Comparison of ENCODE assay signal across 22 cellular contexts in genomic region chr16:35745191-35745590, GRCh38.
"Had no signal": no experiment of that assay in that cellular context is flagged by ENCODE, and none has a peak within 500 bp of the region (broad histone marks: within the 10 kb centered on the region; RNA-seq: fewer than 3 reads in every experiment).

No MANE protein-coding gene starts in this region.

- H3K27ac ChIP-seq: colonic mucosa, gastrocnemius medialis, left ventricle myocardium inferior, lower lobe of right lung, psoas muscle, spleen, stomach, thoracic aorta, transverse colon had no signal

- H3K9me3 ChIP-seq: colonic mucosa, gastrocnemius medialis, lower lobe of right lung, psoas muscle, thoracic aorta had no signal

- H3K27ac Mint-ChIP-seq: endodermal cell, nephron had no signal

- H3K4me1 Mint-ChIP-seq: endodermal cell, nephron had no signal

- ATAC-seq: gastrocnemius medialis, left cardiac atrium, lower lobe of right lung, psoas muscle, sciatic nerve had no signal

- H3K4me1 ChIP-seq: colonic mucosa, gastrocnemius medialis, left ventricle myocardium inferior, lower lobe of right lung, psoas muscle, spleen, stomach, transverse colon had no signal

- H3K4me3 ChIP-seq: colonic mucosa, gastrocnemius medialis, left ventricle myocardium inferior, lower lobe of right lung, psoas muscle, spleen, stomach, thoracic aorta, transverse colon had no signal

- H3K4me3 Mint-ChIP-seq: endodermal cell, nephron had no signal

- H3K36me3 ChIP-seq: colonic mucosa, gastrocnemius medialis, left ventricle myocardium inferior, lower lobe of right lung, spleen, stomach, thoracic aorta, transverse colon had no signal

- H3K27me3 ChIP-seq: colonic mucosa, gastrocnemius medialis, spleen, stomach, transverse colon had no signal

- DNase-seq: colonic mucosa; dermis blood vessel endothelial cell; endodermal cell; gastrocnemius medialis; left cardiac atrium; left ventricle myocardium inferior; lower lobe of right lung; mesenchymal stem cell; midbrain; occipital lobe; psoas muscle; spleen; stimulated activated CD4-positive, alpha-beta T cell treated with anti-CD3 and anti-CD28 coated beads, Interleukin-15, amount 100 ng/mL, for 24 hours; stimulated activated CD4-positive, alpha-beta T cell treated with anti-CD3 and anti-CD28 coated beads, Interleukin-1b, Interleukin-23, amount 100 ng/mL, for 48 hours; stimulated activated CD4-positive, alpha-beta T cell treated with anti-CD3 and anti-CD28 coated beads, Interleukin-4, amount 100 ng/mL, for 24 hours; stimulated activated naive CD4-positive, alpha-beta T cell; stomach; substantia nigra; transverse colon had no signal
